In genomic region chr14:75875958-75876357, GRCh38 we compare ENCODE assay signal across 10 cellular contexts.
A peak's percentile ranks its signal among the peaks of the same experiment; 100 is the strongest.
DNase-seq lines count a peak whose midpoint lies in the region; ATAC-seq and TF ChIP-seq lines count a peak whose summit lies in the region.
"Had no signal": no experiment of that assay in that cellular context is flagged by ENCODE, and none has a peak within 500 bp of the region (broad histone marks: within the 10 kb centered on the region; RNA-seq: fewer than 3 reads in every experiment).

No MANE protein-coding gene starts in this region.

- no peaks in the 10 kb centered on the region for H3K27me3 ChIP-seq in smooth muscle cell (ENCODE audit: low read depth)

- no peak overlapping the region for H2AFZ ChIP-seq in smooth muscle cell (ENCODE audit: low read depth)

- no peaks in the 10 kb centered on the region for H3K9me3 ChIP-seq in smooth muscle cell (replicated peaks; ENCODE audit: low read depth)

- WGBS in smooth muscle cell (ENCODE audit: low lambda C conversion rate): 48% methylated on average over 1 of the region's 1 CpG

- H3F3A ChIP-seq in smooth muscle cell (ENCODE audit: low read depth): peaks cover 25% of the 10 kb centered on the region

- H3K4me2 ChIP-seq in smooth muscle cell: no peak overlapping the region

- peak overlapping the region; percentile 88 for H3K27ac ChIP-seq in smooth muscle cell (ENCODE audit: low read depth)

- peaks cover 28% of the 10 kb centered on the region for H3K4me1 ChIP-seq in smooth muscle cell (ENCODE audit: low read depth)

- H3K79me2 ChIP-seq in smooth muscle cell (ENCODE audit: low read depth): no peaks in the 10 kb centered on the region

- no peak overlapping the region for H3K4me3 ChIP-seq in smooth muscle cell

- peak; percentile 99 for ATAC-seq in HG02798 (IDR thresholded peaks at IDR 0.05; ENCODE audit: poor library complexity, unreplicated experiment)

- peak; percentile 23 for DNase-seq in NOMO-1 treated with DMSO at 0.1 percent for 48 hours (lab: John Stamatoyannopoulos, UW; ENCODE audit: unreplicated experiment)
- DNase-seq in NOMO-1 (lab: John Stamatoyannopoulos, UW; ENCODE audit: unreplicated experiment in 2 of 2): no peak
- peak; percentile 61 for DNase-seq in MV-4-11 (lab: John Stamatoyannopoulos, UW)
- DNase-seq in smooth muscle cell (lab: John Stamatoyannopoulos, UW; ENCODE audit: unreplicated experiment): no peak
- DNase-seq in NCI-H524 treated with DMSO at 0.1 percent for 48 hours (lab: John Stamatoyannopoulos, UW): no peak
- DNase-seq in activated CD4-positive, CD25-positive, alpha-beta regulatory T cell (lab: John Stamatoyannopoulos, UW): no peak
- no peak for DNase-seq in activated effector memory CD4-positive, alpha-beta T cell treated with Interleukin-2 at 50 U/mL for 16 hours
- DNase-seq: activated CD8-positive, alpha-beta memory T cell treated with anti-CD3 and anti-CD28 coated beads, Interleukin-2, amount 50 U/mL, for 48 hours; NCI-H524 had no signal

- no peak overlapping the region for H3K9ac ChIP-seq in smooth muscle cell (ENCODE audit: low read depth)

- TF ChIP-seq CTCF in smooth muscle cell (IDR thresholded peaks at IDR 0.05; ENCODE audit: borderline replicate concordance, insufficient read depth, poor library complexity, severe bottlenecking): no peak

- no peaks in the 10 kb centered on the region for H4K20me1 ChIP-seq in smooth muscle cell (ENCODE audit: low read depth)

- no peaks in the 10 kb centered on the region for H3K36me3 ChIP-seq in smooth muscle cell (ENCODE audit: low read depth)

Comparison
In these comparisons a context has a peak if more than half of its experiments do, and no peak if none do; other contexts are left out.
1. DNase-seq: peak in NOMO-1 treated with DMSO at 0.1 percent for 48 hours (single experiment) and MV-4-11 (single experiment); none in NOMO-1 (0 of 2), smooth muscle cell (single experiment), NCI-H524 treated with DMSO at 0.1 percent for 48 hours (single experiment), activated CD4-positive, CD25-positive, alpha-beta regulatory T cell (0 of 4) and activated effector memory CD4-positive, alpha-beta T cell treated with Interleukin-2 at 50 U/mL for 16 hours (single experiment).